Comparison of ENCODE assay signal across 8 cellular contexts in the genomic region with DNA sequence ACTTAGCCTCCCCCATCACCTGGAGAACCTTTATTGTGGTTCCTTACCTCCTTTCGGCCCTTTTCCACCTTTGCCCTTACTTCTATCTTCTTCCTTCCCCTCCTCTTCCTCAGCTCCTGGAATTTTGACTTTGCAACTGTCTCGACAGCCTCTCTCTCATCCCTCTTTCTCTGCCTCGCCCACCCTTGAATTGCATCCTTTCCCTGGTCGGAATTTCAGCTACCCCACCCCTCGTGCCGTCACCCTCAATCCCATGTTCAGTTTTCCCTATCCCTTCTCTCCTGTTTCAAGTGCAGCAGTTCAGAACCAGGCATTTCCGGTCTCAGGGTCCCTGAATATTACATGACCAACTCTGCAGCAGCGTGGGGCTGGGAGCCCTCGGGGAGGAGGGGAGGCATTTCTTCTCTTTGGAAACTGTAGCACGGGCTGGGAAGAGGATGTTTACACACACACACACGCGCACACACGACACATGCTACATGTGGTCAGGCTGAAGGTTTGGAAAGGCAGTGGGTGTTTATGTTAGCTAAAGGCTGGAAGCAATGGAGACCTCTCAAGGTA. TPM values are rescaled to one million over a fixed set of nuclear protein-coding genes. Genes with fewer than 3 reads are reported as not detected.
DNase-seq lines count a peak whose midpoint lies in the region; ATAC-seq and TF ChIP-seq lines count a peak whose summit lies in the region.

No MANE protein-coding gene starts in this region.

- no peak for TF ChIP-seq POLR2A in adrenal gland (IDR thresholded peaks at IDR 0.05)

- peak overlapping the region; percentile 80 for H3K9ac ChIP-seq in ES-I3 (ENCODE audit: low read depth, low read length)

- H3K27me3 ChIP-seq in adrenal gland: no peaks in the 10 kb centered on the region
- no peaks in the 10 kb centered on the region for H3K27me3 ChIP-seq in iPS DF 6.9 (ENCODE audit: control insufficient read depth, insufficient read depth, low read length)

- intact Hi-C loops in adrenal gland (cut with DNase I): no loop called here

- H3K36me3 ChIP-seq in ES-I3 (ENCODE audit: insufficient read depth, low read length): peaks cover 7% of the 10 kb centered on the region; the same call in 1 of the 2 replicates
- no peaks in the 10 kb centered on the region for H3K36me3 ChIP-seq in adrenal gland (replicated peaks in 1 of 2)
- H3K36me3 ChIP-seq in iPS DF 6.9 (ENCODE audit: control insufficient read depth, insufficient read depth, low read length): no peaks in the 10 kb centered on the region

- no peak for TF ChIP-seq CTCF in adrenal gland (IDR thresholded peaks at IDR 0.05)

- no peak for ATAC-seq in HG02798 (IDR thresholded peaks at IDR 0.05; ENCODE audit: poor library complexity, unreplicated experiment)

- peaks cover 12% of the 10 kb centered on the region for H3K4me1 ChIP-seq in ES-I3 (ENCODE audit: insufficient read depth, low read length)
- H3K4me1 ChIP-seq in adrenal gland (replicated peaks in 1 of 2): peaks cover 40 to 48% of the 10 kb centered on the region in 2 donors
- no peaks in the 10 kb centered on the region for H3K4me1 ChIP-seq in iPS DF 6.9 (ENCODE audit: control insufficient read depth, insufficient read depth, low read length)

- H3K27ac ChIP-seq in adrenal gland (peak overlapping the region in 4 of 5 donors; percentile 82 to 96 (median 87)), iPS DF 6.9 (ENCODE audit: low read length) (no peak overlapping the region)

- peak overlapping the region; percentile 66 to 86 (median 78) for H3K4me3 ChIP-seq in adrenal gland
- peak overlapping the region; percentile 73; the same call in 1 of the 2 replicates for H3K4me3 ChIP-seq in iPS DF 6.9 (ENCODE audit: low read length)
- peak overlapping the region; percentile 91 for H3K4me3 ChIP-seq in skeletal muscle cell (ENCODE audit: low read depth, low read length)

- WGBS in adrenal gland, 4 donors: 0 to 2% (median 1%) methylated on average over 9 to 13 of the region's 13 CpGs
- WGBS in iPS DF 6.9 (ENCODE audit: insufficient coverage, insufficient read length): no CpG with 5 or more reads among the region's 13 CpGs

- peak; percentile 60 for DNase-seq in MV-4-11 (lab: John Stamatoyannopoulos, UW)
- peak in 5 of 7 donors; percentile 37 to 57 (median 40) for DNase-seq in adrenal gland
- DNase-seq in iPS DF 6.9 (ENCODE audit: low read depth, low spot score): no peak
- peak; percentile 17 for DNase-seq in skeletal muscle cell (ENCODE audit: low read depth)
- DNase-seq in NCI-H1048 (lab: John Stamatoyannopoulos, UW): no peak
- no peak for DNase-seq in LoVo (ENCODE audit: low spot score)

- no peaks in the 10 kb centered on the region for H3K9me3 ChIP-seq in ES-I3 (ENCODE audit: control insufficient read depth, insufficient read depth, low read length)
- no peaks in the 10 kb centered on the region for H3K9me3 ChIP-seq in adrenal gland (replicated peaks in 1 of 3)
- H3K9me3 ChIP-seq in iPS DF 6.9 (ENCODE audit: control insufficient read depth, insufficient read depth, low read length): no peaks in the 10 kb centered on the region

RNA-seq across cellular contexts. Expression of gene MINK1, which starts 0.9 kb away (rescaled TPM):
- total RNA-seq in adrenal gland: 100 to 1,000 TPM in 1 of 8 donors, 10 to 100 TPM in 7; 44.3 to 130 (median 54.8) TPM
- polyA plus RNA-seq in adrenal gland: 100 to 1,000 TPM in 1 of 3 donors, 10 to 100 TPM in 2; 35.1 to 135 (median 41.0) TPM

RNA-seq across cellular contexts. Expression of gene PLD2, which starts 27.1 kb away (rescaled TPM):
- total RNA-seq in adrenal gland: 10 to 100 TPM in 7 of 8 donors, 1 to 10 TPM in 1; 5.9 to 27.1 (median 19.1) TPM
- polyA plus RNA-seq in adrenal gland: 10 to 100 TPM in 2 of 3 donors, 1 to 10 TPM in 1; 4.1 to 34.8 (median 19.5) TPM

RNA-seq across cellular contexts. Expression of gene PSMB6, which starts 38.1 kb away (rescaled TPM):
- 100 to 1,000 TPM; 112 to 260 (median 150) TPM for total RNA-seq in adrenal gland
- polyA plus RNA-seq in adrenal gland: 100 to 1,000 TPM in 2 of 3 donors, 10 to 100 TPM in 1; 70.5 to 227 (median 138) TPM

RNA-seq across cellular contexts. Expression of gene GLTPD2, which starts 45.3 kb away (rescaled TPM):
- total RNA-seq in adrenal gland: not detected
- not detected for polyA plus RNA-seq in adrenal gland

Comparison
In these comparisons a context has a peak if more than half of its experiments do, and no peak if none do; other contexts are left out.
1. DNase-seq: peak in MV-4-11 (single experiment), adrenal gland (5 of 7) and skeletal muscle cell (single experiment); none in iPS DF 6.9 (single experiment), NCI-H1048 (single experiment) and LoVo (single experiment).
2. Peak in every context shown above with its lines, with median percentiles within 50 percentile points of each other: H3K4me3 ChIP-seq.